16 cellular contexts compared by ENCODE assay signal in genomic region chr2:53568463-53568862, GRCh38.
DNase-seq lines count a peak whose midpoint lies in the region; TF ChIP-seq lines count a peak whose summit lies in the region.
"Had no signal": no experiment of that assay in that cellular context is flagged by ENCODE, and none has a peak within 500 bp of the region (broad histone marks: within the 10 kb centered on the region; RNA-seq: fewer than 3 reads in every experiment).

No MANE protein-coding gene starts in this region.

- no peaks in the 10 kb centered on the region for H3K36me3 ChIP-seq in esophagus muscularis mucosa
- H3K36me3 ChIP-seq: ascending aorta had no signal

- no peak for TF ChIP-seq EP300 in esophagus muscularis mucosa (IDR thresholded peaks at IDR 0.05)

- H3K9me3 ChIP-seq in esophagus muscularis mucosa: no peaks in the 10 kb centered on the region
- H3K9me3 ChIP-seq: ascending aorta had no signal

- no peak overlapping the region for H3K4me3 ChIP-seq in esophagus muscularis mucosa

- 65% methylated on average over 4 of the region's 4 CpGs for WGBS in esophagus muscularis mucosa

- no peak overlapping the region for H3K27ac ChIP-seq in esophagus muscularis mucosa (replicated peaks in 1 of 4)
- H3K27ac ChIP-seq: ascending aorta, VCaP had no signal

- TF ChIP-seq POLR2A in esophagus muscularis mucosa (IDR thresholded peaks at IDR 0.05; ENCODE audit: low read depth): no peak

- intact Hi-C loops in esophagus muscularis mucosa (cut with DNase I): no loop called here

- TF ChIP-seq CTCF in esophagus muscularis mucosa (IDR thresholded peaks at IDR 0.05): no peak

- DNase-seq in NCI-H2107 treated with DMSO at 0.1 percent for 48 hours (lab: John Stamatoyannopoulos, UW; ENCODE audit: unreplicated experiment) (peak; percentile 12), NCI-H2107 (lab: John Stamatoyannopoulos, UW) (no peak), NCI-H69 (lab: John Stamatoyannopoulos, UW) (peak; percentile 100), dedifferentiated amniotic fluid mesenchymal stem cell (ENCODE audit: extremely low spot score) (peak; percentile 37), stromal cell of bone marrow (ENCODE audit: low read depth) (peak; percentile 19), CD1c-positive myeloid dendritic cell (ENCODE audit: extremely low spot score) (no peak), epidermal melanocyte (ENCODE audit: insufficient read length, low spot score) (no peak), esophagus muscularis mucosa (ENCODE audit: extremely low spot score) (no peak)
- DNase-seq: activated T-cell treated with anti-CD3 and anti-CD28 coated beads for 4 hours; DMS79; effector CD4-positive, alpha-beta T cell; NCI-H446 treated with DMSO at 0.1 percent for 48 hours; SHP77; trophoblast cell had no signal

- H3K4me1 ChIP-seq in esophagus muscularis mucosa: peaks cover 0 to 7% (median 0%) of the 10 kb centered on the region in 4 donors
- H3K4me1 ChIP-seq: ascending aorta had no signal

- H3K27me3 ChIP-seq in esophagus muscularis mucosa: no peaks in the 10 kb centered on the region
- H3K27me3 ChIP-seq: ascending aorta had no signal

Comparison
In these comparisons a context has a peak if more than half of its experiments do, and no peak if none do; other contexts are left out.
1. DNase-seq: peak in NCI-H2107 treated with DMSO at 0.1 percent for 48 hours (single experiment), NCI-H69 (single experiment), dedifferentiated amniotic fluid mesenchymal stem cell (single experiment) and stromal cell of bone marrow (single experiment); none in NCI-H2107 (single experiment), CD1c-positive myeloid dendritic cell (single experiment), epidermal melanocyte (single experiment) and esophagus muscularis mucosa (single experiment).